In genomic region chr10:95850791-95851190, GRCh38 we compare ENCODE assay signal across 15 cellular contexts.
"Had no signal": no experiment of that assay in that cellular context is flagged by ENCODE, and none has a peak within 500 bp of the region (broad histone marks: within the 10 kb centered on the region; RNA-seq: fewer than 3 reads in every experiment).

No MANE protein-coding gene starts in this region.

- H3K27me3 ChIP-seq: ovary, upper lobe of right lung had no signal

- H3K36me3 ChIP-seq: ovary, prostate gland, upper lobe of right lung had no signal

- H3K9me3 ChIP-seq: ovary, prostate gland, upper lobe of right lung had no signal

- H3K27ac ChIP-seq: ovary, prostate gland, upper lobe of right lung had no signal

- H3K4me3 ChIP-seq: lung, ovary, prostate gland, upper lobe of right lung had no signal

- H3K4me1 ChIP-seq: prostate gland, upper lobe of right lung had no signal

- DNase-seq: activated CD4-positive, alpha-beta T cell treated with anti-CD3 and anti-CD28 coated beads, Interleukin-2, amount 50 U/mL, for 4 hours; activated CD8-positive, alpha-beta memory T cell treated with anti-CD3 and anti-CD28 coated beads for 24 hours; activated CD8-positive, alpha-beta memory T cell treated with anti-CD3 and anti-CD28 coated beads, Interleukin-2, amount 50 U/mL, for 4 hours; activated naive CD4-positive, alpha-beta T cell; activated T-cell treated with anti-CD3 and anti-CD28 coated beads, Interleukin-2, amount 50 U/mL, for 24 hours; foreskin melanocyte; kidney; midbrain; ovary; stimulated activated CD4-positive, alpha-beta T cell treated with anti-CD3 and anti-CD28 coated beads, Interleukin-4, amount 100 ng/mL, for 24 hours; stimulated activated naive CD4-positive, alpha-beta T cell treated with Interleukin-2 at 50 U/mL for 16 hours; T1000; upper lobe of right lung had no signal
